In the genomic region with DNA sequence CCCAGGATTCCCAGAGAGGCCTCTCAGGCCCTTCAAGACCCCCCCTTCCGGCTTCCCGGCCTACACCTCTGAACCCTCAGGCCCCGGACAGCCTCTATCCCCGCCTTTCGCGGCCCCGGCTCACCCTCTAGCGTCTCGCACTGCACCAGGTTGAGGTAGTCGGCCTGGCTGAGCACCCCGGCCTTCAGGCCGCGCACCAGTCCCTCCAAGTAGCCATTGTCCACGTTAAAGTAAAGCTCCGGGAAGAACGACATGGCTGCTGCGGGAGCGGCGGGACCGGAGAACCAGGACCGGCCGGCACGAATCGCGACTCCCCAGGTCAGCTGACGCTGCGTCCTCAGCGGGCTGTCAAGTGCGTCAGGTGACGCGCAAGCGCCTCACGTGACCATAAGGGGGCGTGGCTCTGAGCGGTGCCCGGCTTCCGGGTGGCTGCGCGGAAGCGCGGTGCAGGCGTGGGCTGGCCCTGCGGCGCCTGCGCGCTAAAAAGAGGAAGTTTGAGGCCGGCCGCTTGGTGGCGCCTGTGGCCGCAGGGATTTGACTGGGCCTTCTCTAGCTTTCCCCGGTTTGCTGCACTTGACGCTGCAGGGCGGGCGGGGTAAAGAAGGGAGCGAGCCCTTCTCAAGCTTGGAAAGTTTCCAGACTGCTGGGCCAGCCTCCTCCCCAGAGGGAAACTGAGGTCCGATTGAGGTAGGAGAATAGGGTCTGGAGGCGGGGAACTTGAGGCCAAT, we compare ENCODE assay signal across 1 cellular context.
A peak's percentile ranks its signal among the peaks of the same experiment; 100 is the strongest.
TF ChIP-seq lines count a peak whose summit lies in the region.

A gene (minus strand): TSS at position 325 of the 728 bp plus-strand sequence. CDS start 71 bp downstream, at position 254.

TF ChIP-seq in HepG2, 621 proteins besides CTCF, POLR2A, EP300 and RAD21 (continued from another document and continues in another):
- TF ChIP-seq SMAD3 (CRISPR knock-in tag; IDR thresholded peaks at IDR 0.05) (peak; percentile 78), MBD4 (IDR thresholded peaks at IDR 0.05; ENCODE audit: borderline replicate concordance, low read length) (no peak), TOPORS (CRISPR knock-in tag; IDR thresholded peaks at IDR 0.05) (peak; percentile 97), ZSCAN31 (CRISPR knock-in tag; IDR thresholded peaks at IDR 0.05; ENCODE audit: low read depth) (peak; percentile 98), PHF21A (CRISPR knock-in tag; IDR thresholded peaks at IDR 0.05) (peak; percentile 87), ZNF567 (CRISPR knock-in tag; IDR thresholded peaks at IDR 0.05; ENCODE audit: borderline replicate concordance) (peak; percentile 93), GATAD1 (CRISPR knock-in tag; IDR thresholded peaks at IDR 0.05) (peak; percentile 99), SAP130 (CRISPR knock-in tag; IDR thresholded peaks at IDR 0.05; ENCODE audit: low read depth) (peak; percentile 100), STAT5B (CRISPR knock-in tag; IDR thresholded peaks at IDR 0.05) (0 out of 2 replicates have a peak, but pooled peaks have one; percentile 24), IRX3 (CRISPR knock-in tag; IDR thresholded peaks at IDR 0.05; ENCODE audit: borderline replicate concordance, low read depth) (peak; percentile 89), GLI4 (CRISPR knock-in tag; IDR thresholded peaks at IDR 0.05; ENCODE audit: borderline replicate concordance) (peak; percentile 53; the same call in 1 of the 2 replicates), ARNTL (CRISPR knock-in tag; IDR thresholded peaks at IDR 0.05) (peak; percentile 36), ZNF235 (CRISPR knock-in tag; IDR thresholded peaks at IDR 0.05; ENCODE audit: borderline replicate concordance) (peak; percentile 93), NFIC (IDR thresholded peaks at IDR 0.05; ENCODE audit: low read length) (peak; percentile 74; the same call in 1 of the 2 replicates), RAD51 (IDR thresholded peaks at IDR 0.05; ENCODE audit: borderline replicate concordance) (peak; percentile 100), ZNF10 (CRISPR knock-in tag; IDR thresholded peaks at IDR 0.05; ENCODE audit: borderline replicate concordance, low read depth) (no peak), NFRKB (IDR thresholded peaks at IDR 0.05) (no peak), HNF4G (IDR thresholded peaks at IDR 0.05; ENCODE audit: borderline replicate concordance, low read depth, low read length) (peak; percentile 4; the same call in 1 of the 2 replicates), HNF4G (CRISPR knock-in tag; IDR thresholded peaks at IDR 0.05; ENCODE audit: borderline replicate concordance, low read depth) (no peak; the same call in 1 of the 2 replicates), NFKB2 (CRISPR knock-in tag; IDR thresholded peaks at IDR 0.05; ENCODE audit: borderline replicate concordance) (peak; percentile 56; the same call in 1 of the 2 replicates), WIZ (CRISPR knock-in tag; IDR thresholded peaks at IDR 0.05) (peak; percentile 34; the same call in 1 of the 2 replicates), TBX2 (CRISPR knock-in tag; IDR thresholded peaks at IDR 0.05; ENCODE audit: borderline replicate concordance) (peak; percentile 98), ZNF180 (CRISPR knock-in tag; IDR thresholded peaks at IDR 0.05; ENCODE audit: borderline replicate concordance, low read depth) (no peak), ZFP41 (CRISPR knock-in tag; IDR thresholded peaks at IDR 0.05; ENCODE audit: borderline replicate concordance) (peak; percentile 23; the same call in 1 of the 2 replicates), MAZ (IDR thresholded peaks at IDR 0.05; ENCODE audit: borderline replicate concordance, low read depth, low read length) (peak; percentile 86), MAZ (CRISPR knock-in tag; IDR thresholded peaks at IDR 0.05; ENCODE audit: low read depth) (peak; percentile 98), ZNF350 (CRISPR knock-in tag; IDR thresholded peaks at IDR 0.05; ENCODE audit: borderline replicate concordance, low read depth) (peak; percentile 96), NONO (IDR thresholded peaks at IDR 0.05) (no peak), NONO (CRISPR knock-in tag; conservative IDR thresholded peaks at IDR 0.05) (peak; percentile 93), ZNF557 (CRISPR knock-in tag; IDR thresholded peaks at IDR 0.05) (peak; percentile 80; the same call in 1 of the 2 replicates)
- TF ChIP-seq, protein P1, sequence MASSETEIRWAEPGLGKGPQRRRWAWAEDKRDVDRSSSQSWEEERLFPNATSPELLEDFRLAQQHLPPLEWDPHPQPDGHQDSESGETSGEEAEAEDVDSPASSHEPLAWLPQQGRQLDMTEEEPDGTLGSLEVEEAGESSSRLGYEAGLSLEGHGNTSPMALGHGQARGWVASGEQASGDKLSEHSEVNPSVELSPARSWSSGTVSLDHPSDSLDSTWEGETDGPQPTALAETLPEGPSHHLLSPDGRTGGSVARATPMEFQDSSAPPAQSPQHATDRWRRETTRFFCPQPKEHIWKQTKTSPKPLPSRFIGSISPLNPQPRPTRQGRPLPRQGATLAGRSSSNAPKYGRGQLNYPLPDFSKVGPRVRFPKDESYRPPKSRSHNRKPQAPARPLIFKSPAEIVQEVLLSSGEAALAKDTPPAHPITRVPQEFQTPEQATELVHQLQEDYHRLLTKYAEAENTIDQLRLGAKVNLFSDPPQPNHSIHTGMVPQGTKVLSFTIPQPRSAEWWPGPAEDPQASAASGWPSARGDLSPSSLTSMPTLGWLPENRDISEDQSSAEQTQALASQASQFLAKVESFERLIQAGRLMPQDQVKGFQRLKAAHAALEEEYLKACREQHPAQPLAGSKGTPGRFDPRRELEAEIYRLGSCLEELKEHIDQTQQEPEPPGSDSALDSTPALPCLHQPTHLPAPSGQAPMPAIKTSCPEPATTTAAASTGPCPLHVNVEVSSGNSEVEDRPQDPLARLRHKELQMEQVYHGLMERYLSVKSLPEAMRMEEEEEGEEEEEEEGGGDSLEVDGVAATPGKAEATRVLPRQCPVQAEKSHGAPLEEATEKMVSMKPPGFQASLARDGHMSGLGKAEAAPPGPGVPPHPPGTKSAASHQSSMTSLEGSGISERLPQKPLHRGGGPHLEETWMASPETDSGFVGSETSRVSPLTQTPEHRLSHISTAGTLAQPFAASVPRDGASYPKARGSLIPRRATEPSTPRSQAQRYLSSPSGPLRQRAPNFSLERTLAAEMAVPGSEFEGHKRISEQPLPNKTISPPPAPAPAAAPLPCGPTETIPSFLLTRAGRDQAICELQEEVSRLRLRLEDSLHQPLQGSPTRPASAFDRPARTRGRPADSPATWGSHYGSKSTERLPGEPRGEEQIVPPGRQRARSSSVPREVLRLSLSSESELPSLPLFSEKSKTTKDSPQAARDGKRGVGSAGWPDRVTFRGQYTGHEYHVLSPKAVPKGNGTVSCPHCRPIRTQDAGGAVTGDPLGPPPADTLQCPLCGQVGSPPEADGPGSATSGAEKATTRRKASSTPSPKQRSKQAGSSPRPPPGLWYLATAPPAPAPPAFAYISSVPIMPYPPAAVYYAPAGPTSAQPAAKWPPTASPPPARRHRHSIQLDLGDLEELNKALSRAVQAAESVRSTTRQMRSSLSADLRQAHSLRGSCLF (CRISPR knock-in tag; IDR thresholded peaks at IDR 0.05; ENCODE audit: borderline replicate concordance) = no peak
- TF ChIP-seq, protein P2, sequence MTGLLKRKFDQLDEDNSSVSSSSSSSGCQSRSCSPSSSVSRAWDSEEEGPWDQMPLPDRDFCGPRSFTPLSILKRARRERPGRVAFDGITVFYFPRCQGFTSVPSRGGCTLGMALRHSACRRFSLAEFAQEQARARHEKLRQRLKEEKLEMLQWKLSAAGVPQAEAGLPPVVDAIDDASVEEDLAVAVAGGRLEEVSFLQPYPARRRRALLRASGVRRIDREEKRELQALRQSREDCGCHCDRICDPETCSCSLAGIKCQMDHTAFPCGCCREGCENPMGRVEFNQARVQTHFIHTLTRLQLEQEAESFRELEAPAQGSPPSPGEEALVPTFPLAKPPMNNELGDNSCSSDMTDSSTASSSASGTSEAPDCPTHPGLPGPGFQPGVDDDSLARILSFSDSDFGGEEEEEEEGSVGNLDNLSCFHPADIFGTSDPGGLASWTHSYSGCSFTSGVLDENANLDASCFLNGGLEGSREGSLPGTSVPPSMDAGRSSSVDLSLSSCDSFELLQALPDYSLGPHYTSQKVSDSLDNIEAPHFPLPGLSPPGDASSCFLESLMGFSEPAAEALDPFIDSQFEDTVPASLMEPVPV (CRISPR knock-in tag; IDR thresholded peaks at IDR 0.05) = peak; percentile 98
- TF ChIP-seq, protein P3, sequence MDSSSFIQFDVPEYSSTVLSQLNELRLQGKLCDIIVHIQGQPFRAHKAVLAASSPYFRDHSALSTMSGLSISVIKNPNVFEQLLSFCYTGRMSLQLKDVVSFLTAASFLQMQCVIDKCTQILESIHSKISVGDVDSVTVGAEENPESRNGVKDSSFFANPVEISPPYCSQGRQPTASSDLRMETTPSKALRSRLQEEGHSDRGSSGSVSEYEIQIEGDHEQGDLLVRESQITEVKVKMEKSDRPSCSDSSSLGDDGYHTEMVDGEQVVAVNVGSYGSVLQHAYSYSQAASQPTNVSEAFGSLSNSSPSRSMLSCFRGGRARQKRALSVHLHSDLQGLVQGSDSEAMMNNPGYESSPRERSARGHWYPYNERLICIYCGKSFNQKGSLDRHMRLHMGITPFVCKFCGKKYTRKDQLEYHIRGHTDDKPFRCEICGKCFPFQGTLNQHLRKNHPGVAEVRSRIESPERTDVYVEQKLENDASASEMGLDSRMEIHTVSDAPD (CRISPR knock-in tag; IDR thresholded peaks at IDR 0.05) = 0 out of 2 replicates have a peak, but pooled peaks have one; percentile 47
- TF ChIP-seq, protein P4, sequence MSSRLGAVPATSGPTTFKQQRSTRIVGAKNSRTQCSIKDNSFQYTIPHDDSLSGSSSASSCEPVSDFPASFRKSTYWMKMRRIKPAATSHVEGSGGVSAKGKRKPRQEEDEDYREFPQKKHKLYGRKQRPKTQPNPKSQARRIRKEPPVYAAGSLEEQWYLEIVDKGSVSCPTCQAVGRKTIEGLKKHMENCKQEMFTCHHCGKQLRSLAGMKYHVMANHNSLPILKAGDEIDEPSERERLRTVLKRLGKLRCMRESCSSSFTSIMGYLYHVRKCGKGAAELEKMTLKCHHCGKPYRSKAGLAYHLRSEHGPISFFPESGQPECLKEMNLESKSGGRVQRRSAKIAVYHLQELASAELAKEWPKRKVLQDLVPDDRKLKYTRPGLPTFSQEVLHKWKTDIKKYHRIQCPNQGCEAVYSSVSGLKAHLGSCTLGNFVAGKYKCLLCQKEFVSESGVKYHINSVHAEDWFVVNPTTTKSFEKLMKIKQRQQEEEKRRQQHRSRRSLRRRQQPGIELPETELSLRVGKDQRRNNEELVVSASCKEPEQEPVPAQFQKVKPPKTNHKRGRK (CRISPR knock-in tag; IDR thresholded peaks at IDR 0.05) = peak; percentile 69; the same call in 1 of the 2 replicates
- TF ChIP-seq, protein P5, sequence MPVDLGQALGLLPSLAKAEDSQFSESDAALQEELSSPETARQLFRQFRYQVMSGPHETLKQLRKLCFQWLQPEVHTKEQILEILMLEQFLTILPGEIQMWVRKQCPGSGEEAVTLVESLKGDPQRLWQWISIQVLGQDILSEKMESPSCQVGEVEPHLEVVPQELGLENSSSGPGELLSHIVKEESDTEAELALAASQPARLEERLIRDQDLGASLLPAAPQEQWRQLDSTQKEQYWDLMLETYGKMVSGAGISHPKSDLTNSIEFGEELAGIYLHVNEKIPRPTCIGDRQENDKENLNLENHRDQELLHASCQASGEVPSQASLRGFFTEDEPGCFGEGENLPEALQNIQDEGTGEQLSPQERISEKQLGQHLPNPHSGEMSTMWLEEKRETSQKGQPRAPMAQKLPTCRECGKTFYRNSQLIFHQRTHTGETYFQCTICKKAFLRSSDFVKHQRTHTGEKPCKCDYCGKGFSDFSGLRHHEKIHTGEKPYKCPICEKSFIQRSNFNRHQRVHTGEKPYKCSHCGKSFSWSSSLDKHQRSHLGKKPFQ (CRISPR knock-in tag; IDR thresholded peaks at IDR 0.05; ENCODE audit: insufficient replicate concordance) = peak; percentile 63
- TF ChIP-seq, protein P6, sequence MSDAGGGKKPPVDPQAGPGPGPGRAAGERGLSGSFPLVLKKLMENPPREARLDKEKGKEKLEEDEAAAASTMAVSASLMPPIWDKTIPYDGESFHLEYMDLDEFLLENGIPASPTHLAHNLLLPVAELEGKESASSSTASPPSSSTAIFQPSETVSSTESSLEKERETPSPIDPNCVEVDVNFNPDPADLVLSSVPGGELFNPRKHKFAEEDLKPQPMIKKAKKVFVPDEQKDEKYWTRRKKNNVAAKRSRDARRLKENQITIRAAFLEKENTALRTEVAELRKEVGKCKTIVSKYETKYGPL (CRISPR knock-in tag; IDR thresholded peaks at IDR 0.05) = no peak; the same call in 1 of the 2 replicates
- TF ChIP-seq, protein P7, sequence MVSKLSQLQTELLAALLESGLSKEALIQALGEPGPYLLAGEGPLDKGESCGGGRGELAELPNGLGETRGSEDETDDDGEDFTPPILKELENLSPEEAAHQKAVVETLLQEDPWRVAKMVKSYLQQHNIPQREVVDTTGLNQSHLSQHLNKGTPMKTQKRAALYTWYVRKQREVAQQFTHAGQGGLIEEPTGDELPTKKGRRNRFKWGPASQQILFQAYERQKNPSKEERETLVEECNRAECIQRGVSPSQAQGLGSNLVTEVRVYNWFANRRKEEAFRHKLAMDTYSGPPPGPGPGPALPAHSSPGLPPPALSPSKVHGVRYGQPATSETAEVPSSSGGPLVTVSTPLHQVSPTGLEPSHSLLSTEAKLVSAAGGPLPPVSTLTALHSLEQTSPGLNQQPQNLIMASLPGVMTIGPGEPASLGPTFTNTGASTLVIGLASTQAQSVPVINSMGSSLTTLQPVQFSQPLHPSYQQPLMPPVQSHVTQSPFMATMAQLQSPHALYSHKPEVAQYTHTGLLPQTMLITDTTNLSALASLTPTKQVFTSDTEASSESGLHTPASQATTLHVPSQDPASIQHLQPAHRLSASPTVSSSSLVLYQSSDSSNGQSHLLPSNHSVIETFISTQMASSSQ (IDR thresholded peaks at IDR 0.05; ENCODE audit: low read depth) = no peak; the same call in 1 of the 2 replicates
- TF ChIP-seq, protein P7 (CRISPR knock-in tag; IDR thresholded peaks at IDR 0.05; ENCODE audit: borderline replicate concordance) = peak; percentile 85
- TF ChIP-seq, protein P8, sequence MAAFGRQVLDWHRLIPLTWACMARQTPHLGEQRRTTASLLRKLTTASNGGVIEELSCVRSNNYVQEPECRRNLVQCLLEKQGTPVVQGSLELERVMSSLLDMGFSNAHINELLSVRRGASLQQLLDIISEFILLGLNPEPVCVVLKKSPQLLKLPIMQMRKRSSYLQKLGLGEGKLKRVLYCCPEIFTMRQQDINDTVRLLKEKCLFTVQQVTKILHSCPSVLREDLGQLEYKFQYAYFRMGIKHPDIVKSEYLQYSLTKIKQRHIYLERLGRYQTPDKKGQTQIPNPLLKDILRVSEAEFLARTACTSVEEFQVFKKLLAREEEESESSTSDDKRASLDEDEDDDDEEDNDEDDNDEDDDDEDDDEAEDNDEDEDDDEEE (CRISPR knock-in tag; IDR thresholded peaks at IDR 0.05) = peak; percentile 87
